18 cellular contexts compared by ENCODE assay signal in the genomic region with DNA sequence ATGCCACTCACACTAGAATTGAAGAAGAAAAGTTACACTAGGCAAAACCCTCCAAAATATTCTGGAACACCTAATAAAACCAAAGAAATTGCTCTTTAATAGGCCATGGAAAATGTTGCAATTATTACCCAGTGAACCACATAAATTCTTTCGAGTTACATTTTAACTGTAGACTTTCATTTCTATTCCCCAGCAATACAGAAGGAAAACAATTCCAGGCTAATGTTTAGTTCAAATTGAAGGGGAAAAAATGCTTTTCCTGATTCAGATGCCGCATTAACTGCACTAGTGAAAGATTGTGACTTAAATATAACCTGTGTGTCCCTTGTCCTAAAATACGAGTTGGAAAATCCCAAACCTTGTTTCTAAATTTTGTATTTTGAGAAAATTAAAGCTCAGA.
"Had no signal": no experiment of that assay in that cellular context is flagged by ENCODE, and none has a peak within 500 bp of the region (broad histone marks: within the 10 kb centered on the region; RNA-seq: fewer than 3 reads in every experiment).

No MANE protein-coding gene starts in this region.

- DNase-seq: colonic mucosa; effector CD8-positive, alpha-beta T cell; mesenchymal stem cell; naive thymus-derived CD4-positive, alpha-beta T cell; ovary; stimulated activated CD4-positive, alpha-beta T cell treated with anti-CD3 and anti-CD28 coated beads, Interleukin-12 subunit alpha, Interleukin-12 subunit beta, amount 100 ng/mL, for 4 hours; stimulated activated CD4-positive, alpha-beta T cell treated with anti-CD3 and anti-CD28 coated beads, Interleukin-4, amount 100 ng/mL, for 1 hour; stimulated activated naive CD4-positive, alpha-beta T cell; stomach had no signal

- H3K9me3 ChIP-seq: colonic mucosa, esophagus muscularis mucosa, left lung, ovary, thyroid gland had no signal

- H3K4me1 ChIP-seq: colonic mucosa, esophagus muscularis mucosa, foreskin keratinocyte, gastroesophageal sphincter, heart left ventricle, left lung, stomach had no signal

- H3K27me3 ChIP-seq: colonic mucosa, esophagus muscularis mucosa, foreskin keratinocyte, gastroesophageal sphincter, heart left ventricle, left lung, ovary, stomach, thyroid gland had no signal

- ATAC-seq: gastroesophageal sphincter; naive thymus-derived CD4-positive, alpha-beta T cell had no signal

- H3K36me3 ChIP-seq: colonic mucosa, esophagus muscularis mucosa, gastroesophageal sphincter, heart left ventricle, left lung, ovary, stomach, thyroid gland had no signal

- H3K4me3 ChIP-seq: colonic mucosa, esophagus muscularis mucosa, gastroesophageal sphincter, heart left ventricle, hepatocyte, left lung, ovary, smooth muscle cell, stomach, thyroid gland had no signal

- H3K27ac ChIP-seq: colonic mucosa, epithelial cell of prostate, esophagus muscularis mucosa, foreskin keratinocyte, gastroesophageal sphincter, heart left ventricle, hepatocyte, ovary, stomach, thyroid gland had no signal
